8 cellular contexts compared by ENCODE assay signal in genomic region chr6:165850434-165851019, GRCh38.
DNase-seq lines count a peak whose midpoint lies in the region; ATAC-seq, FAIRE-seq and TF ChIP-seq lines count a peak whose summit lies in the region.

No MANE protein-coding gene starts in this region.

- no peaks in the 10 kb centered on the region for H3K36me3 Mint-ChIP-seq in activated CD4-positive, alpha-beta T cell treated with anti-CD3 and anti-CD28 coated beads, Interleukin-2, amount 10 ng/mL, durations not matched to agents 24 days and 14 days (ENCODE audit: low read depth)

- H3K4me1 Mint-ChIP-seq in activated CD4-positive, alpha-beta T cell treated with anti-CD3 and anti-CD28 coated beads, Interleukin-2, amount 10 ng/mL, durations not matched to agents 24 days and 14 days, result peaks cover 7% of the 10 kb centered on the region

- peak; percentile 98 for TF ChIP-seq CTCF in GM13976 (IDR thresholded peaks at IDR 0.05; ENCODE audit: borderline replicate concordance, control extremely low read depth, extremely low read depth, insufficient read depth, missing control alignments)

- peak; percentile 84 for DNase-seq in GM13976 (ENCODE audit: low spot score)
- peak; percentile 4 for DNase-seq in NCI-H1694 treated with DMSO at 0.1 percent for 48 hours (lab: John Stamatoyannopoulos, UW)
- peak; percentile 87 for DNase-seq in activated CD4-positive, alpha-beta T cell treated with anti-CD3 and anti-CD28 coated beads, Interleukin-2, amount 10 ng/mL, durations not matched to agents 24 days and 14 days
- peak; percentile 77 for DNase-seq in ecto neural progenitor cell (ENCODE audit: low spot score)
- DNase-seq in medulla oblongata (ENCODE audit: extremely low spot score), result peak; percentile 74
- peak; percentile 21 to 22 for DNase-seq in stimulated activated CD8-positive, alpha-beta memory T cell treated with anti-CD3 and anti-CD28 coated beads, Interleukin-15, amount 100 ng/mL, for 48 hours (ENCODE audit: low read depth in 2 of 2)

- peak; percentile 88 for FAIRE-seq in A204.1 (lab: Jason Lieb, UNC)

- no peak overlapping the region for H3K27ac Mint-ChIP-seq in activated CD4-positive, alpha-beta T cell treated with anti-CD3 and anti-CD28 coated beads, Interleukin-2, amount 10 ng/mL, durations not matched to agents 24 days and 14 days

- H3K9me3 Mint-ChIP-seq in activated CD4-positive, alpha-beta T cell treated with anti-CD3 and anti-CD28 coated beads, Interleukin-2, amount 10 ng/mL, durations not matched to agents 24 days and 14 days, result no peaks in the 10 kb centered on the region

- intact Hi-C loops in activated CD4-positive, alpha-beta T cell treated with anti-CD3 and anti-CD28 coated beads, Interleukin-2, amount 10 ng/mL, durations not matched to agents 24 days and 14 days (cut with micrococcal nuclease), result loop anchor here (1.0 kb wide), 1 partner anchor 410 kb away; no protein-coding TSS in a partner anchor

- ATAC-seq in HG02763 (IDR thresholded peaks at IDR 0.05; ENCODE audit: unreplicated experiment), result peak; percentile 80

- H3K27me3 Mint-ChIP-seq in activated CD4-positive, alpha-beta T cell treated with anti-CD3 and anti-CD28 coated beads, Interleukin-2, amount 10 ng/mL, durations not matched to agents 24 days and 14 days, result peaks cover 57% of the 10 kb centered on the region

- in situ Hi-C loops in GM13976 (cut with MboI; ENCODE audit: low sequenced_read_pairs, unreplicated experiment), result loop anchor here (25.0 kb wide), 1 partner anchor 413 kb away; no protein-coding TSS in a partner anchor

- no peak overlapping the region for H3K4me3 Mint-ChIP-seq in activated CD4-positive, alpha-beta T cell treated with anti-CD3 and anti-CD28 coated beads, Interleukin-2, amount 10 ng/mL, durations not matched to agents 24 days and 14 days

Comparison
In these comparisons a context has a peak if more than half of its experiments do, and no peak if none do; other contexts are left out.
1. Peak in every context shown above with its lines: DNase-seq and ATAC-seq.
2. DNase-seq: peak in every context shown above with its lines; median percentile 87 in activated CD4-positive, alpha-beta T cell treated with anti-CD3 and anti-CD28 coated beads, Interleukin-2, amount 10 ng/mL, durations not matched to agents 24 days and 14 days; 84 in GM13976; 77 in ecto neural progenitor cell; 74 in medulla oblongata; 22 in stimulated activated CD8-positive, alpha-beta memory T cell treated with anti-CD3 and anti-CD28 coated beads, Interleukin-15, amount 100 ng/mL, for 48 hours; 4 in NCI-H1694 treated with DMSO at 0.1 percent for 48 hours.